In the genomic region with DNA sequence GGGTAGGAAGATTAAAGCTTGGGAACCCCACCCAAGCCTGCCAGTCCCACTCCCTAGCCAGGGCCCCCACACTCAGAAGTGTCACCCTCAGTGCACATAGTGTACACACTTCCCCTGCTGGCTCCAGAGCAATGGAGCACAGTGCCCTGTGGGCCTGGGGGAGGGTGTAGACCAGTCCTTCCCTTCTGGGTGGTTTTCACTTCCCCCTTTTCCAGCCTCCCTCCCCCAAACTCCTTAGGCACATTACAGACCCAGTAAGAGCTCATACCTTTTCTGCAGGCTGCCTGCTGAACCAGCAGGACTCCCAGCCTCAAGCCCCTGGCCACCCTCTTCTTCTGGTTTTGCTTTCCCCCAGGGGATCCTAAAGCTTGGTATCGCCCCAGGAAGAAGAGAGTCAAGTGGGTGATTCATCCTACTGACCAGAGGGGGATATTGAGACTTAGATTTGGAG, we compare ENCODE assay signal across 8 cellular contexts. TPM values are rescaled to one million over a fixed set of nuclear protein-coding genes. Genes with fewer than 3 reads are reported as not detected.
DNase-seq lines count a peak whose midpoint lies in the region; ATAC-seq and TF ChIP-seq lines count a peak whose summit lies in the region.

A gene with protein sequence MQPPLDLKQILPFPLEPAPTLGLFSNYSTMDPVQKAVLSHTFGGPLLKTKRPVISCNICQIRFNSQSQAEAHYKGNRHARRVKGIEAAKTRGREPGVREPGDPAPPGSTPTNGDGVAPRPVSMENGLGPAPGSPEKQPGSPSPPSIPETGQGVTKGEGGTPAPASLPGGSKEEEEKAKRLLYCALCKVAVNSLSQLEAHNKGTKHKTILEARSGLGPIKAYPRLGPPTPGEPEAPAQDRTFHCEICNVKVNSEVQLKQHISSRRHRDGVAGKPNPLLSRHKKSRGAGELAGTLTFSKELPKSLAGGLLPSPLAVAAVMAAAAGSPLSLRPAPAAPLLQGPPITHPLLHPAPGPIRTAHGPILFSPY (minus strand): TSS at position 143 of the 451 bp plus-strand sequence. CDS start 219 bp downstream, outside the sequence.

- peaks cover 2% of the 10 kb centered on the region for H3K27me3 Mint-ChIP-seq in IgD-negative memory B cell
- H3K27me3 Mint-ChIP-seq in neural progenitor cell (ENCODE audit: insufficient read depth, low read depth) = no peaks in the 10 kb centered on the region

- peaks cover 58% of the 10 kb centered on the region for H4K20me1 ChIP-seq in neural progenitor cell (ENCODE audit: low read depth)

- H3K27ac Mint-ChIP-seq in IgD-negative memory B cell (peak within 1 kb of the TSS; percentile 5 to 82 (median 78)), neural progenitor cell (peak within 1 kb of the TSS; percentile 44)

- intact Hi-C loops in dorsolateral prefrontal cortex (cut with DNase I) = no loop called here

- no peaks in the 10 kb centered on the region for H3K9me3 ChIP-seq in neural progenitor cell (ENCODE audit: low read depth)

- H3K4me3 ChIP-seq in dorsolateral prefrontal cortex = peak within 1 kb of the TSS in 49 of 59 donors; percentile 1 to 54 (median 31)
- peak within 1 kb of the TSS; percentile 36 for H3K4me3 ChIP-seq in neural progenitor cell

- no peak within 1 kb of the TSS for H2AFZ ChIP-seq in neural progenitor cell (replicated peaks)

- no peaks in the 10 kb centered on the region for H3K36me3 ChIP-seq in neural progenitor cell

- peaks cover 60% of the 10 kb centered on the region for H3F3A ChIP-seq in neural progenitor cell (ENCODE audit: low read depth)

- H3K9ac ChIP-seq in neural progenitor cell = no peak within 1 kb of the TSS

- TF ChIP-seq CTCF in dorsolateral prefrontal cortex (IDR thresholded peaks at IDR 0.05 in 54 of 56, conservative IDR thresholded peaks at IDR 0.05 in 2 of 56; ENCODE audit: low read depth in 1 of 56, partially characterized antibody in 56 of 56) (no peak), neural progenitor cell (IDR thresholded peaks at IDR 0.05) (no peak)

- H3K27me3 ChIP-seq in dorsolateral prefrontal cortex = no peaks in the 10 kb centered on the region
- H3K27me3 ChIP-seq in neural progenitor cell = no peaks in the 10 kb centered on the region

- H3K27ac ChIP-seq in dorsolateral prefrontal cortex = peak within 1 kb of the TSS in 58 of 59 donors; percentile 15 to 91 (median 80)
- no peak within 1 kb of the TSS for H3K27ac ChIP-seq in neural progenitor cell

- H3K4me3 Mint-ChIP-seq in IgD-negative memory B cell (peak within 1 kb of the TSS in 2 of 4 donors; percentile 79 to 82), neural progenitor cell (peak within 1 kb of the TSS; percentile 54)

- peaks cover 25 to 31% (median 27%) of the 10 kb centered on the region in 3 donors for H3K4me1 Mint-ChIP-seq in IgD-negative memory B cell
- peaks cover 65% of the 10 kb centered on the region for H3K4me1 Mint-ChIP-seq in neural progenitor cell

- H3K36me3 Mint-ChIP-seq in IgD-negative memory B cell (peaks cover 3% of the 10 kb centered on the region), neural progenitor cell (peaks cover 3% of the 10 kb centered on the region)

- H3K4me2 ChIP-seq in neural progenitor cell = peak within 1 kb of the TSS; percentile 85

- peaks cover 24% of the 10 kb centered on the region for H3K79me2 ChIP-seq in neural progenitor cell (ENCODE audit: low read depth)

- no peak for ATAC-seq in HG02938 (IDR thresholded peaks at IDR 0.05; ENCODE audit: unreplicated experiment)

- peaks cover 58% of the 10 kb centered on the region for H3K4me1 ChIP-seq in neural progenitor cell

- DNase-seq in GF-D8 (lab: John Stamatoyannopoulos, UW) = peak; percentile 52
- no peak for DNase-seq in dorsolateral prefrontal cortex
- DNase-seq in neural progenitor cell (ENCODE audit: low spot score) = no peak
- no peak for DNase-seq in SHP77 treated with DMSO at 0.1 percent for 48 hours (lab: John Stamatoyannopoulos, UW)
- DNase-seq in NCI-H2081 treated with DMSO at 0.1 percent for 48 hours (lab: John Stamatoyannopoulos, UW) = no peak
- no peak for DNase-seq in activated CD8-positive, alpha-beta memory T cell treated with anti-CD3 and anti-CD28 coated beads for 24 hours

- H3K9me3 Mint-ChIP-seq in IgD-negative memory B cell (no peaks in the 10 kb centered on the region), neural progenitor cell (no peaks in the 10 kb centered on the region)

RNA-seq across cellular contexts. Expression of the gene that starts here (rescaled TPM):
- 4.2 TPM for polyA plus RNA-seq in IgD-negative memory B cell
- total RNA-seq in dorsolateral prefrontal cortex (100 to 1,000 TPM in 10 of 120 experiments, 10 to 100 TPM in 110; 41.0 to 204 (median 73.8) TPM), neural progenitor cell (ENCODE audit: low replicate concordance) (6.2 and 7.2 TPM in 2 replicates)
